ENCODE assay signal across 25 cellular contexts in the genomic region with DNA sequence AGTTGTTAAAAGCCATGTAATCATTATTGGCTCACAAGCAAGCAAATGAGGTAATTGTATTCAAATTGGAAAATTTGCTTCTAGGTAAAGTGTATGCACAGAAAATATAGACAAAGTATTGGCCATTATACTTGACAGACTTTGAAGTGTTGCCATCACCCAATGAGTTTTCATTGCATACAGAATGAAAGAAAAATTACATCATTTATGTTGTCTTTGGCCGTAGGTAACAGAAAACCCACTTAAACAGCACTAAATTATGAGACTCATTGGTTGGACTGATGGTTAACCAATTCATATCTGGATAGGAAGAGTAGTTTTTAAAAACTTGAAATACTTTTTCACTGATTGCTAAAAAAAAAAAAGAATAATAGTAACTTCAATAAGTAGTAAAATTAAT.
"Had no signal": no experiment of that assay in that cellular context is flagged by ENCODE, and none has a peak within 500 bp of the region (broad histone marks: within the 10 kb centered on the region; RNA-seq: fewer than 3 reads in every experiment).

No MANE protein-coding gene starts in this region.

- H3K4me1 Mint-ChIP-seq: endodermal cell; naive B cell; naive thymus-derived CD8-positive, alpha-beta T cell had no signal

- H3K4me1 ChIP-seq: esophagus squamous epithelium, gastrocnemius medialis, heart right ventricle, left lung, lower lobe of right lung had no signal

- H3K4me3 ChIP-seq: esophagus squamous epithelium, gastrocnemius medialis, heart right ventricle, left lung, lower lobe of right lung, mucosa of descending colon had no signal

- H3K4me3 Mint-ChIP-seq: dendritic cell treated with granulocyte-macrophage colony-stimulating factor and Interleukin-4, amounts not matched to agents 40 ng/mL and 50 ng/mL, for 4 days; effector memory CD8-positive, alpha-beta T cell; endodermal cell; mesothelial cell of epicardium; naive B cell; naive thymus-derived CD8-positive, alpha-beta T cell had no signal

- H3K36me3 Mint-ChIP-seq: naive B cell; naive thymus-derived CD8-positive, alpha-beta T cell had no signal

- DNase-seq: cortex of kidney; effector CD8-positive, alpha-beta T cell; effector memory CD8-positive, alpha-beta T cell; endodermal cell; erythroblast; esophagus squamous epithelium; foreskin fibroblast; foreskin melanocyte; gastrocnemius medialis; glutamatergic neuron; head of caudate nucleus; heart right ventricle; hippocampal formation; left cardiac atrium; left lung; left ventricle myocardium superior; lower lobe of right lung; mesenchymal stem cell; mucosa of descending colon; naive B cell; naive thymus-derived CD8-positive, alpha-beta T cell had no signal

- H3K9me3 Mint-ChIP-seq: effector memory CD8-positive, alpha-beta T cell; endodermal cell had no signal

- H3K9me3 ChIP-seq: esophagus squamous epithelium, gastrocnemius medialis, heart right ventricle, left lung, lower lobe of right lung, mucosa of descending colon had no signal

- H3K27ac Mint-ChIP-seq: dendritic cell treated with granulocyte-macrophage colony-stimulating factor and Interleukin-4, amounts not matched to agents 40 ng/mL and 50 ng/mL, for 4 days; effector memory CD8-positive, alpha-beta T cell; endodermal cell; mesothelial cell of epicardium; naive B cell; naive thymus-derived CD8-positive, alpha-beta T cell had no signal

- ATAC-seq: effector memory CD8-positive, alpha-beta T cell; esophagus mucosa; gastrocnemius medialis; heart right ventricle; left cardiac atrium; left lung; left ventricle myocardium superior; lower lobe of right lung; mucosa of descending colon; naive thymus-derived CD8-positive, alpha-beta T cell had no signal

- H3K27ac ChIP-seq: epithelial cell of prostate, esophagus squamous epithelium, gastrocnemius medialis, heart right ventricle, left lung, lower lobe of right lung had no signal

- H3K36me3 ChIP-seq: esophagus squamous epithelium, gastrocnemius medialis, heart right ventricle, left lung, lower lobe of right lung had no signal

- H3K27me3 Mint-ChIP-seq: dendritic cell treated with granulocyte-macrophage colony-stimulating factor and Interleukin-4, amounts not matched to agents 40 ng/mL and 50 ng/mL, for 4 days; effector memory CD8-positive, alpha-beta T cell; naive B cell had no signal
